8 cellular contexts compared by ENCODE assay signal in genomic region chr2:127220102-127220806, GRCh38. TPM values are rescaled to one million over a fixed set of nuclear protein-coding genes. Genes with fewer than 3 reads are reported as not detected.
DNase-seq lines count a peak whose midpoint lies in the region; ATAC-seq lines count a peak whose summit lies in the region.

Gene CYP27C1 (minus strand): TSS chr2:127220299. CDS start chr2:127220270, 29 bp downstream.

- peak within 1 kb of the TSS; percentile 58 for H3K4me3 Mint-ChIP-seq in activated CD4-positive, alpha-beta T cell treated with anti-CD3 and anti-CD28 coated beads, Interleukin-2, amount 10 ng/mL, durations not matched to agents 7 days and 5 days
- H3K4me3 Mint-ChIP-seq in stimulated activated effector memory CD8-positive, alpha-beta T cell treated with anti-CD3 and anti-CD28 coated beads, Interleukin-12 subunit alpha, Interleukin-12 subunit beta, amount 100 ng/mL, for 72 hours = peak within 1 kb of the TSS; percentile 73

- peak; percentile 53 for ATAC-seq in stimulated activated effector memory CD8-positive, alpha-beta T cell treated with anti-CD3 and anti-CD28 coated beads, Interleukin-12 subunit alpha, Interleukin-12 subunit beta, amount 100 ng/mL, for 72 hours
- ATAC-seq in GM21723 (IDR thresholded peaks at IDR 0.05; ENCODE audit: unreplicated experiment) = no peak

- H3K4me1 Mint-ChIP-seq in activated CD4-positive, alpha-beta T cell treated with anti-CD3 and anti-CD28 coated beads, Interleukin-2, amount 10 ng/mL, durations not matched to agents 7 days and 5 days = peaks cover 10% of the 10 kb centered on the region
- H3K4me1 Mint-ChIP-seq in stimulated activated effector memory CD8-positive, alpha-beta T cell treated with anti-CD3 and anti-CD28 coated beads, Interleukin-12 subunit alpha, Interleukin-12 subunit beta, amount 100 ng/mL, for 72 hours = peaks cover 29% of the 10 kb centered on the region

- peaks cover 69% of the 10 kb centered on the region for H3K27me3 Mint-ChIP-seq in activated CD4-positive, alpha-beta T cell treated with anti-CD3 and anti-CD28 coated beads, Interleukin-2, amount 10 ng/mL, durations not matched to agents 7 days and 5 days

- peaks cover 3% of the 10 kb centered on the region for H3K36me3 Mint-ChIP-seq in activated CD4-positive, alpha-beta T cell treated with anti-CD3 and anti-CD28 coated beads, Interleukin-2, amount 10 ng/mL, durations not matched to agents 7 days and 5 days (ENCODE audit: low read depth)
- no peaks in the 10 kb centered on the region for H3K36me3 Mint-ChIP-seq in stimulated activated effector memory CD8-positive, alpha-beta T cell treated with anti-CD3 and anti-CD28 coated beads, Interleukin-12 subunit alpha, Interleukin-12 subunit beta, amount 100 ng/mL, for 72 hours

- no peak within 1 kb of the TSS for H3K27ac Mint-ChIP-seq in activated CD4-positive, alpha-beta T cell treated with anti-CD3 and anti-CD28 coated beads, Interleukin-2, amount 10 ng/mL, durations not matched to agents 7 days and 5 days
- H3K27ac Mint-ChIP-seq in stimulated activated effector memory CD8-positive, alpha-beta T cell treated with anti-CD3 and anti-CD28 coated beads, Interleukin-12 subunit alpha, Interleukin-12 subunit beta, amount 100 ng/mL, for 72 hours = no peak within 1 kb of the TSS

- no peak for DNase-seq in activated CD4-positive, alpha-beta T cell treated with anti-CD3 and anti-CD28 coated beads, Interleukin-2, amount 10 ng/mL, durations not matched to agents 7 days and 5 days
- DNase-seq in activated CD4-positive, alpha-beta T cell treated with anti-CD3 and anti-CD28 coated beads for 1 hour = no peak
- DNase-seq in amniotic epithelial cell (ENCODE audit: low read depth) (peak; percentile 7), iPS-NIHi11 (ENCODE audit: low spot score) (peak; percentile 67), Ammon's horn (ENCODE audit: low spot score) (no peak), caudate nucleus (lab: John Stamatoyannopoulos, UW) (no peak)
- no peak for DNase-seq in stimulated activated effector memory CD8-positive, alpha-beta T cell treated with anti-CD3 and anti-CD28 coated beads, Interleukin-12 subunit alpha, Interleukin-12 subunit beta, amount 100 ng/mL, for 72 hours (ENCODE audit: low spot score in 2 of 2)

- H3K9me3 Mint-ChIP-seq in activated CD4-positive, alpha-beta T cell treated with anti-CD3 and anti-CD28 coated beads, Interleukin-2, amount 10 ng/mL, durations not matched to agents 7 days and 5 days = no peaks in the 10 kb centered on the region
- no peaks in the 10 kb centered on the region for H3K9me3 Mint-ChIP-seq in stimulated activated effector memory CD8-positive, alpha-beta T cell treated with anti-CD3 and anti-CD28 coated beads, Interleukin-12 subunit alpha, Interleukin-12 subunit beta, amount 100 ng/mL, for 72 hours

- POLR2A ChIA-PET in activated CD4-positive, alpha-beta T cell treated with anti-CD3 and anti-CD28 coated beads, Interleukin-2, amount 10 ng/mL, durations not matched to agents 7 days and 5 days (lab: Charles Lee) = no interaction called here

- H3K27ac ChIP-seq in caudate nucleus (ENCODE audit: low read depth, low read length) = no peak within 1 kb of the TSS

- CTCF ChIA-PET in activated CD4-positive, alpha-beta T cell treated with anti-CD3 and anti-CD28 coated beads, Interleukin-2, amount 10 ng/mL, durations not matched to agents 7 days and 5 days (lab: Charles Lee) = no interaction called here

RNA-seq across cellular contexts. Expression of gene CYP27C1, which starts in this region (rescaled TPM):
- total RNA-seq in activated CD4-positive, alpha-beta T cell treated with anti-CD3 and anti-CD28 coated beads, Interleukin-2, amount 10 ng/mL, durations not matched to agents 7 days and 5 days = not detected

Comparison
In these comparisons a context has a peak if more than half of its experiments do, and no peak if none do; other contexts are left out.
1. DNase-seq: peak in amniotic epithelial cell (single experiment) and iPS-NIHi11 (single experiment); none in activated CD4-positive, alpha-beta T cell treated with anti-CD3 and anti-CD28 coated beads, Interleukin-2, amount 10 ng/mL, durations not matched to agents 7 days and 5 days (single experiment), activated CD4-positive, alpha-beta T cell treated with anti-CD3 and anti-CD28 coated beads for 1 hour (single experiment), stimulated activated effector memory CD8-positive, alpha-beta T cell treated with anti-CD3 and anti-CD28 coated beads, Interleukin-12 subunit alpha, Interleukin-12 subunit beta, amount 100 ng/mL, for 72 hours (0 of 2), Ammon's horn (single experiment) and caudate nucleus (0 of 61).